ENCODE assay signal across 26 cellular contexts in genomic region chr4:38021751-38022150, GRCh38.
"Had no signal": no experiment of that assay in that cellular context is flagged by ENCODE, and none has a peak within 500 bp of the region (broad histone marks: within the 10 kb centered on the region; RNA-seq: fewer than 3 reads in every experiment).

No MANE protein-coding gene starts in this region.

- H3K4me3 ChIP-seq: adrenal gland, Peyer's patch, SJCRH30 had no signal

- H3K9me3 ChIP-seq: adrenal gland, Peyer's patch, SJCRH30, SK-N-SH had no signal

- H3K9me3 Mint-ChIP-seq: activated CD4-positive, alpha-beta memory T cell treated with anti-CD3 and anti-CD28 coated beads, Interleukin-2, amount 10 ng/mL, durations not matched to agents 7 days and 5 days; activated T-helper 17 cell treated with anti-CD3 and anti-CD28 coated beads, Interleukin-2, amount 50 U/mL, for 72 hours; IgD-negative memory B cell had no signal

- H3K27ac Mint-ChIP-seq: activated CD4-positive, alpha-beta memory T cell treated with anti-CD3 and anti-CD28 coated beads, Interleukin-2, amount 10 ng/mL, durations not matched to agents 7 days and 5 days; activated naive CD8-positive, alpha-beta T cell treated with anti-CD3 and anti-CD28 coated beads, Interleukin-2, amount 10 ng/mL, durations not matched to agents 7 days and 5 days; activated T-helper 17 cell treated with anti-CD3 and anti-CD28 coated beads, Interleukin-2, amount 50 U/mL, for 72 hours had no signal

- H3K4me2 ChIP-seq: KMS-11, SK-N-SH had no signal

- H3K9me2 ChIP-seq: SK-N-SH had no signal

- H3K27me3 Mint-ChIP-seq: activated CD4-positive, alpha-beta memory T cell treated with anti-CD3 and anti-CD28 coated beads, Interleukin-2, amount 10 ng/mL, durations not matched to agents 7 days and 5 days; activated CD4-positive, alpha-beta T cell treated with anti-CD3 and anti-CD28 coated beads for 36 hours; activated naive CD8-positive, alpha-beta T cell treated with anti-CD3 and anti-CD28 coated beads, Interleukin-2, amount 10 ng/mL, durations not matched to agents 7 days and 5 days; activated T-helper 17 cell treated with anti-CD3 and anti-CD28 coated beads, Interleukin-2, amount 50 U/mL, for 72 hours; IgD-negative memory B cell had no signal

- H3K27ac ChIP-seq: adrenal gland, KMS-11, RWPE1, SJCRH30, WERI-Rb-1 had no signal

- H3K36me3 ChIP-seq: adrenal gland had no signal

- H3K4me3 Mint-ChIP-seq: activated CD4-positive, alpha-beta memory T cell treated with anti-CD3 and anti-CD28 coated beads, Interleukin-2, amount 10 ng/mL, durations not matched to agents 7 days and 5 days; activated CD4-positive, alpha-beta T cell treated with anti-CD3 and anti-CD28 coated beads for 36 hours; activated naive CD8-positive, alpha-beta T cell treated with anti-CD3 and anti-CD28 coated beads, Interleukin-2, amount 10 ng/mL, durations not matched to agents 7 days and 5 days; activated T-helper 17 cell treated with anti-CD3 and anti-CD28 coated beads, Interleukin-2, amount 50 U/mL, for 72 hours; IgD-negative memory B cell had no signal

- ATAC-seq: activated CD4-positive, alpha-beta T cell treated with anti-CD3 and anti-CD28 coated beads for 36 hours; activated T-helper 17 cell treated with anti-CD3 and anti-CD28 coated beads, Interleukin-2, amount 50 U/mL, for 72 hours had no signal

- H3K4me1 ChIP-seq: Peyer's patch, SJCRH30 had no signal

- DNase-seq: activated CD4-positive, alpha-beta memory T cell treated with anti-CD3 and anti-CD28 coated beads, Interleukin-2, amount 10 ng/mL, durations not matched to agents 7 days and 5 days; activated CD4-positive, alpha-beta T cell treated with anti-CD3 and anti-CD28 coated beads for 36 hours; activated CD4-positive, alpha-beta T cell treated with anti-CD3 and anti-CD28 coated beads, Interleukin-2, amount 50 U/mL, for 1 hour; activated gamma-delta T cell; activated naive CD4-positive, alpha-beta T cell treated with anti-CD3 and anti-CD28 coated beads, Interleukin-2, amount 50 U/mL, for 16 hours; activated naive CD8-positive, alpha-beta T cell treated with anti-CD3 and anti-CD28 coated beads, Interleukin-2, amount 10 ng/mL, durations not matched to agents 7 days and 5 days; activated T-cell treated with anti-CD3 and anti-CD28 coated beads for 4 hours; activated T-cell treated with anti-CD3 and anti-CD28 coated beads, Interleukin-2, amount 50 U/mL, for 48 hours; adrenal gland; anterior cingulate cortex; NCI-H1092; NCI-H1417; NCI-H1930; NCI-H510A treated with DMSO at 0.1 percent for 48 hours; NCI-H69; NK-92 treated with Interleukin-12 subunit alpha and Interleukin-12 subunit beta, amount 100 ng/mL, for 24 hours; OCI-M1; Peyer's patch; Right ventricle myocardium superior; SJCRH30; SK-N-SH; WERI-Rb-1 had no signal

- H3K27me3 ChIP-seq: adrenal gland, Peyer's patch, SJCRH30 had no signal
